ENCODE assay signal across 8 cellular contexts in the genomic region with DNA sequence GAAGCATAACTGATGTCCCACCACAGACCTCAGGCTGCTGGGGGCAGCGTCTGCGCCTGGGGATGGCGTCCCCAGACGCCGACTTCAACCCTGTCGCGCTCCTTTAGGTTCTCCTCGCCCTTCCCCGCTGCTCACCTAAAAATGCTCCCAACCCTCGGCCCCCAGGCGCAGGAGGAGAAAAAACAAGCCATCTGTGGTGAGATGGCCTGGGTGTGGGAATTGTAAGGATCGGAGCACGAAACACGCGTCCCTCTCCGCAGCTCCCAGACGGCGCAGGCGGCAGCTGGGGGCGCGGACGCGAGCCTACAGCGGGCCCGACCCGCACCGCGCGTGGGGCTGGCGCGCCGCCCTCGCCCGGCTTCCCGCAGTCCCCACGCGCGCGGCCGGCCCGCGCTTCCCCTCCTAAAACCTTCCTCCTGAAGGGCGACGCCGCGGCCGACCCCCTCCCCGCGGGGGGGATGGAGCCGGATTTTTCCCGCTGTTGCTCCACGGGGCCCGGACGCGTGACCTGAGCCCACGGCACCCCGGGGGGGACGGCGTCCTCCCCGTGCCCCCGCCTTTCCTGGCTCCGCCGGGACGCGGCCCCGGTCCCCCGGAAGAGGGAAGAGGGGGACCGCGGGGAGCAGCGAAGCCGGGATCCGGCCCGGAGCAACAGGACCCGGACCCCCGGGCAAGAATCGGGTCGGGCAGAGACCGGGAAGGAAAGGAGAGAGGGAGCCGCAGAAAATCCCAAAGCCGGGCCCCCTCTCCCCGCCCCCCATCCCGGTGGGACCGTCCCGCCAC. TPM values are rescaled to one million over a fixed set of nuclear protein-coding genes. Genes with fewer than 3 reads are reported as not detected.
DNase-seq lines count a peak whose midpoint lies in the region; ATAC-seq and TF ChIP-seq lines count a peak whose summit lies in the region.

No MANE protein-coding gene starts in this region.

- H3K4me3 ChIP-seq in fibroblast of the aortic adventitia (ENCODE audit: low read depth, low read length) = peak overlapping the region; percentile 83

- ATAC-seq in GM19351 (IDR thresholded peaks at IDR 0.05; ENCODE audit: unreplicated experiment) (peak; percentile 35), GM21515 (IDR thresholded peaks at IDR 0.05; ENCODE audit: unreplicated experiment) (no peak)

- H3K9me3 Mint-ChIP-seq in activated T-helper 1 cell treated with anti-CD3 and anti-CD28 coated beads, Interleukin-12 subunit alpha, Interleukin-12 subunit beta, Interleukin-2, Interleukin-4 antibody, amounts not matched to agents 30 ng/mL and 10 ng/mL and 1 ng/mL, durations not matched to agents 14 hours and 24 hours and 36 hours = no peaks in the 10 kb centered on the region
- H3K9me3 Mint-ChIP-seq in nephron progenitor cell = peaks cover 19% of the 10 kb centered on the region

- no peak for TF ChIP-seq CTCF in fibroblast of the aortic adventitia (IDR thresholded peaks at IDR 0.05; ENCODE audit: insufficient read depth, low read length)
- no peak for TF ChIP-seq CTCF in nephron progenitor cell (IDR thresholded peaks at IDR 0.05)

- DNase-seq in AG08396 (ENCODE audit: low spot score) (peak; percentile 29), KBM-7 (peak; percentile 38), fibroblast of the aortic adventitia (ENCODE audit: low read depth) (peak; percentile 20), nephron progenitor cell (peak; percentile 49)
- no peak for DNase-seq in activated T-helper 1 cell treated with anti-CD3 and anti-CD28 coated beads, Interleukin-12 subunit alpha, Interleukin-12 subunit beta, Interleukin-2, Interleukin-4 antibody, amounts not matched to agents 30 ng/mL and 10 ng/mL and 1 ng/mL, durations not matched to agents 14 hours and 24 hours and 36 hours (ENCODE audit: low spot score)
- DNase-seq in effector CD4-positive, alpha-beta T cell = no peak

- in situ Hi-C loops in KBM-7 (cut with MboI; ENCODE audit: low pct_unique_long_range_greater_than_20kb, low sequenced_read_pairs) = no loop called here

- intact Hi-C loops in activated T-helper 1 cell treated with anti-CD3 and anti-CD28 coated beads, Interleukin-12 subunit alpha, Interleukin-12 subunit beta, Interleukin-2, Interleukin-4 antibody, amounts not matched to agents 30 ng/mL and 10 ng/mL and 1 ng/mL, durations not matched to agents 14 hours and 24 hours and 36 hours (cut with micrococcal nuclease) = loop anchor here (1.0 to 10.0 kb wide), 8 partner anchors 72 to 1038 kb away; partner anchors contain the start of genes AKAP7 and MED23

- H3K27me3 Mint-ChIP-seq in activated T-helper 1 cell treated with anti-CD3 and anti-CD28 coated beads, Interleukin-12 subunit alpha, Interleukin-12 subunit beta, Interleukin-2, Interleukin-4 antibody, amounts not matched to agents 30 ng/mL and 10 ng/mL and 1 ng/mL, durations not matched to agents 14 hours and 24 hours and 36 hours (ENCODE audit: insufficient read depth) = peaks cover 15% of the 10 kb centered on the region
- peaks cover 11% of the 10 kb centered on the region for H3K27me3 Mint-ChIP-seq in nephron progenitor cell (ENCODE audit: low read depth, poor library complexity)

- no peak overlapping the region for H3K27ac Mint-ChIP-seq in activated T-helper 1 cell treated with anti-CD3 and anti-CD28 coated beads, Interleukin-12 subunit alpha, Interleukin-12 subunit beta, Interleukin-2, Interleukin-4 antibody, amounts not matched to agents 30 ng/mL and 10 ng/mL and 1 ng/mL, durations not matched to agents 14 hours and 24 hours and 36 hours
- peak overlapping the region; percentile 87 for H3K27ac Mint-ChIP-seq in nephron progenitor cell

- peaks cover 21% of the 10 kb centered on the region for H3K4me1 Mint-ChIP-seq in activated T-helper 1 cell treated with anti-CD3 and anti-CD28 coated beads, Interleukin-12 subunit alpha, Interleukin-12 subunit beta, Interleukin-2, Interleukin-4 antibody, amounts not matched to agents 30 ng/mL and 10 ng/mL and 1 ng/mL, durations not matched to agents 14 hours and 24 hours and 36 hours (ENCODE audit: low read depth)
- H3K4me1 Mint-ChIP-seq in nephron progenitor cell = peaks cover 28% of the 10 kb centered on the region

- peak overlapping the region; percentile 81 for H3K4me3 Mint-ChIP-seq in activated T-helper 1 cell treated with anti-CD3 and anti-CD28 coated beads, Interleukin-12 subunit alpha, Interleukin-12 subunit beta, Interleukin-2, Interleukin-4 antibody, amounts not matched to agents 30 ng/mL and 10 ng/mL and 1 ng/mL, durations not matched to agents 14 hours and 24 hours and 36 hours
- H3K4me3 Mint-ChIP-seq in nephron progenitor cell = peak overlapping the region; percentile 92

- no peaks in the 10 kb centered on the region for H3K36me3 Mint-ChIP-seq in activated T-helper 1 cell treated with anti-CD3 and anti-CD28 coated beads, Interleukin-12 subunit alpha, Interleukin-12 subunit beta, Interleukin-2, Interleukin-4 antibody, amounts not matched to agents 30 ng/mL and 10 ng/mL and 1 ng/mL, durations not matched to agents 14 hours and 24 hours and 36 hours (ENCODE audit: low read depth)
- H3K36me3 Mint-ChIP-seq in nephron progenitor cell (ENCODE audit: low read depth) = peaks cover 20% of the 10 kb centered on the region

RNA-seq across cellular contexts. Expression of gene EPB41L2, which starts 0.6 kb away (rescaled TPM):
- total RNA-seq in activated T-helper 1 cell treated with anti-CD3 and anti-CD28 coated beads, Interleukin-12 subunit alpha, Interleukin-12 subunit beta, Interleukin-2, Interleukin-4 antibody, amounts not matched to agents 30 ng/mL and 10 ng/mL and 1 ng/mL, durations not matched to agents 14 hours and 24 hours and 36 hours = 17.7 and 18.7 TPM in 2 replicates
- 117 and 130 TPM in 2 replicates for total RNA-seq in fibroblast of the aortic adventitia (ENCODE audit: low replicate concordance)

Comparison
In these comparisons a context has a peak if more than half of its experiments do, and no peak if none do; other contexts are left out.
1. DNase-seq: peak in AG08396 (single experiment), KBM-7 (single experiment), fibroblast of the aortic adventitia (single experiment) and nephron progenitor cell (single experiment); none in activated T-helper 1 cell treated with anti-CD3 and anti-CD28 coated beads, Interleukin-12 subunit alpha, Interleukin-12 subunit beta, Interleukin-2, Interleukin-4 antibody, amounts not matched to agents 30 ng/mL and 10 ng/mL and 1 ng/mL, durations not matched to agents 14 hours and 24 hours and 36 hours (single experiment) and effector CD4-positive, alpha-beta T cell (single experiment).